In genomic region chr3:136197159-136197715, GRCh38 we compare ENCODE assay signal across 8 cellular contexts. TPM values are rescaled to one million over a fixed set of nuclear protein-coding genes. Genes with fewer than 3 reads are reported as not detected.
DNase-seq lines count a peak whose midpoint lies in the region; ATAC-seq and TF ChIP-seq lines count a peak whose summit lies in the region.

No MANE protein-coding gene starts in this region.

- H3K4me3 ChIP-seq in mammary epithelial cell (replicated peaks in 1 of 3; ENCODE audit: insufficient read depth in 1 of 3, low read depth in 2 of 3, low read length in 3 of 3) = peak overlapping the region; percentile 39 to 93 (median 92)

- BruUV-seq in mammary epithelial cell (replicated peaks; lab: Mats Ljungman, UMichigan) = TSS peak; percentile 38

- H3K36me3 Mint-ChIP-seq in mesothelial cell of epicardium = peaks cover 3% of the 10 kb centered on the region

- H3K36me3 ChIP-seq in ES-I3 (ENCODE audit: insufficient read depth, low read length) = no peaks in the 10 kb centered on the region
- H3K36me3 ChIP-seq in mammary epithelial cell (ENCODE audit: insufficient read depth, low read length) = no peaks in the 10 kb centered on the region

- intact Hi-C loops in mammary epithelial cell (cut with micrococcal nuclease) = loop anchor here (10.0 kb wide), 2 partner anchors 148 to 818 kb away; no protein-coding TSS in a partner anchor

- DNase-seq in NCI-H1417 treated with DMSO at 0.1 percent for 48 hours (lab: John Stamatoyannopoulos, UW) = peak; percentile 59
- DNase-seq in mammary epithelial cell = no peak
- no peak for DNase-seq in mesothelial cell of epicardium (ENCODE audit: low spot score in 2 of 2, unreplicated experiment in 2 of 2)

- H3K27ac Mint-ChIP-seq in mesothelial cell of epicardium = peak overlapping the region; percentile 98

- H3K9me3 ChIP-seq in ES-I3 (ENCODE audit: control insufficient read depth, insufficient read depth, low read length) (no peaks in the 10 kb centered on the region), mammary epithelial cell (replicated peaks; ENCODE audit: insufficient read depth, low read length) (no peaks in the 10 kb centered on the region)

- H3K27ac ChIP-seq in mammary epithelial cell (ENCODE audit: insufficient read depth, low read depth, low read length) = peak overlapping the region; percentile 76

- peak overlapping the region; percentile 98 for H3K4me2 ChIP-seq in mammary epithelial cell (ENCODE audit: insufficient read depth, low read depth, low read length)

- H3K79me2 ChIP-seq in mammary epithelial cell (ENCODE audit: insufficient read depth, low read length) = peaks cover 39% of the 10 kb centered on the region

- TF ChIP-seq CTCF in mammary epithelial cell (conservative IDR thresholded peaks at IDR 0.05 in 1 of 2, IDR thresholded peaks at IDR 0.05 in 1 of 2; ENCODE audit: extremely low read depth in 1 of 2, insufficient read depth in 1 of 2, low read depth in 1 of 2, low read length in 2 of 2) (no peak), mesothelial cell of epicardium (IDR thresholded peaks at IDR 0.05; ENCODE audit: unreplicated experiment) (no peak)

- WGBS in mammary epithelial cell (ENCODE audit: low coverage, missing lambda C conversion rate) = 24% methylated on average over 10 of the region's 13 CpGs

- in situ Hi-C loops in mammary epithelial cell (cut with MboI; ENCODE audit: low sequenced_read_pairs in 2 of 2) = loop anchor here in 1 of 2 donors (10.0 kb wide), 1 partner anchor 122 kb away; no protein-coding TSS in a partner anchor

- H2AFZ ChIP-seq in mammary epithelial cell (ENCODE audit: low read depth, low read length) = peak overlapping the region; percentile 95

- peak overlapping the region; percentile 98 for H3K9ac ChIP-seq in ES-I3 (ENCODE audit: low read depth, low read length)
- peak overlapping the region; percentile 70 for H3K9ac ChIP-seq in mammary epithelial cell (ENCODE audit: insufficient read depth, low read length)

- H3K4me1 ChIP-seq in ES-I3 (ENCODE audit: insufficient read depth, low read length) (no peaks in the 10 kb centered on the region), mammary epithelial cell (ENCODE audit: insufficient read depth, low read length) (peaks cover 10% of the 10 kb centered on the region)

- H3K9me3 Mint-ChIP-seq in mesothelial cell of epicardium = peaks cover 6% of the 10 kb centered on the region

- H3K27me3 ChIP-seq in mammary epithelial cell (ENCODE audit: insufficient read depth, low read length) = no peaks in the 10 kb centered on the region

- CTCF ChIA-PET in mammary epithelial cell (lab: Charles Lee; ENCODE audit: low non-redundant PET) = interaction anchor here (1.3 kb wide), 1 partner anchor 555 kb away, joined by 8 read pairs; the partner anchor contains the start of gene STAG1

- H3K4me1 Mint-ChIP-seq in mesothelial cell of epicardium = peaks cover 35% of the 10 kb centered on the region

- H4K20me1 ChIP-seq in mammary epithelial cell (ENCODE audit: insufficient read depth, low read length) = peaks cover 10% of the 10 kb centered on the region

- H3K27me3 Mint-ChIP-seq in mesothelial cell of epicardium (ENCODE audit: low read depth) = peaks cover 2% of the 10 kb centered on the region

- H3K4me3 Mint-ChIP-seq in mesothelial cell of epicardium = peak overlapping the region; percentile 93

- dilution Hi-C loops in mammary epithelial cell (cut with HindIII; ENCODE audit: low sequenced_read_pairs) = no loop called here

- ATAC-seq in GM19351 (IDR thresholded peaks at IDR 0.05; ENCODE audit: unreplicated experiment) (no peak), GM21526 (IDR thresholded peaks at IDR 0.05; ENCODE audit: low FRiP score, unreplicated experiment) (no peak), GM21367 (IDR thresholded peaks at IDR 0.05; ENCODE audit: unreplicated experiment) (no peak), GM21737 (IDR thresholded peaks at IDR 0.05; ENCODE audit: unreplicated experiment) (no peak)

RNA-seq across cellular contexts. Expression of gene MSL2, which starts 1.1 kb away (rescaled TPM):
- total RNA-seq in mammary epithelial cell (10 to 100 TPM; 15.2 to 20.7 TPM), mesothelial cell of epicardium (43.2 to 44.5 TPM (median 43.5 TPM) in 3 replicates)
- 9.3 TPM for polyA plus RNA-seq in mammary epithelial cell
- polyA minus RNA-seq in mammary epithelial cell = 37.2 TPM

RNA-seq across cellular contexts. Expression of gene PCCB, which starts 52.9 kb away (rescaled TPM):
- 10 to 100 TPM; 29.7 to 35.5 TPM for total RNA-seq in mammary epithelial cell
- polyA plus RNA-seq in mammary epithelial cell = 46.3 TPM
- 82.4 TPM for polyA minus RNA-seq in mammary epithelial cell
- total RNA-seq in mesothelial cell of epicardium = 29.2 to 31.2 TPM (median 31.1 TPM) in 3 replicates
